Comparison of ENCODE assay signal across 11 cellular contexts in genomic region chr1:178644308-178645120, GRCh38.
DNase-seq lines count a peak whose midpoint lies in the region; ATAC-seq and TF ChIP-seq lines count a peak whose summit lies in the region.
"Had no signal": no experiment of that assay in that cellular context is flagged by ENCODE, and none has a peak within 500 bp of the region (broad histone marks: within the 10 kb centered on the region; RNA-seq: fewer than 3 reads in every experiment).

No MANE protein-coding gene starts in this region.

- DNase-seq in cardiac muscle cell (ENCODE audit: low read depth in 1 of 2, low spot score in 1 of 2), result peak; percentile 67 to 84
- no peak for DNase-seq in right atrium auricular region (ENCODE audit: low spot score)
- peak; percentile 55 for DNase-seq in SK-N-SH
- peak; percentile 30 for DNase-seq in hepatic stellate cell (ENCODE audit: low spot score)
- DNase-seq in stimulated activated CD4-positive, alpha-beta T cell treated with anti-CD3 and anti-CD28 coated beads, Interleukin-4, amount 100 ng/mL, for 24 hours, result no peak
- DNase-seq: activated T-cell treated with anti-CD3 and anti-CD28 coated beads for 4 hours; stimulated activated naive CD4-positive, alpha-beta T cell treated with Interleukin-2 at 50 U/mL for 16 hours had no signal

- H4K20me1 ChIP-seq in SK-N-SH (ENCODE audit: insufficient read depth), result no peaks in the 10 kb centered on the region

- no peak overlapping the region for H2AFZ ChIP-seq in SK-N-SH (ENCODE audit: low read depth)

- no peak for TF ChIP-seq RAD21 in SK-N-SH (IDR thresholded peaks at IDR 0.05; ENCODE audit: low read length)

- H3K9me2 ChIP-seq in SK-N-SH, result no peaks in the 10 kb centered on the region

- H3K9me3 ChIP-seq in cardiac muscle cell (ENCODE audit: low read depth) (no peaks in the 10 kb centered on the region), right atrium auricular region (no peaks in the 10 kb centered on the region), SK-N-SH (no peaks in the 10 kb centered on the region)

- H3K9ac ChIP-seq in SK-N-SH, result no peak overlapping the region

- no peak overlapping the region for H3K4me3 ChIP-seq in cardiac muscle cell
- H3K4me3 ChIP-seq in right atrium auricular region, result no peak overlapping the region
- H3K4me3 ChIP-seq in SK-N-SH (ENCODE audit: low read depth in 2 of 2, low read length in 1 of 2), result no peak overlapping the region
- H3K4me3 ChIP-seq: skin epidermis had no signal

- no peak for TF ChIP-seq CTCF in cardiac muscle cell (IDR thresholded peaks at IDR 0.05; ENCODE audit: low read depth, low read length)
- TF ChIP-seq CTCF in right atrium auricular region (IDR thresholded peaks at IDR 0.05), result no peak
- no peak for TF ChIP-seq CTCF in SK-N-SH (IDR thresholded peaks at IDR 0.05)

- no peak overlapping the region for H3K4me2 ChIP-seq in SK-N-SH

- H3K27me3 ChIP-seq in cardiac muscle cell (no peaks in the 10 kb centered on the region), right atrium auricular region (no peaks in the 10 kb centered on the region), SK-N-SH (ENCODE audit: insufficient read depth) (no peaks in the 10 kb centered on the region)

- H3K36me3 ChIP-seq in cardiac muscle cell (no peaks in the 10 kb centered on the region), right atrium auricular region (no peaks in the 10 kb centered on the region), SK-N-SH (replicated peaks in 1 of 2; ENCODE audit: control insufficient read depth in 1 of 2, insufficient read depth in 2 of 2, low read length in 1 of 2) (no peaks in the 10 kb centered on the region)

- POLR2A ChIA-PET in SK-N-SH (lab: Yijun Ruan, JAX), result no interaction called here

- 38% methylated on average over 4 of the region's 4 CpGs for WGBS in SK-N-SH (ENCODE audit: low lambda C conversion rate)

- no peaks in the 10 kb centered on the region for H3K79me2 ChIP-seq in SK-N-SH (ENCODE audit: insufficient read depth)

- ATAC-seq in GM18498 (IDR thresholded peaks at IDR 0.05; ENCODE audit: unreplicated experiment) (no peak), GM18861 (IDR thresholded peaks at IDR 0.05; ENCODE audit: unreplicated experiment) (no peak), HG02970 (IDR thresholded peaks at IDR 0.05; ENCODE audit: low FRiP score, unreplicated experiment) (no peak)

- peaks cover 5% of the 10 kb centered on the region for H3F3A ChIP-seq in SK-N-SH (replicated peaks; ENCODE audit: insufficient read depth)

- CTCF ChIA-PET in SK-N-SH (lab: Yijun Ruan, JAX), result no interaction called here

- H3K4me1 ChIP-seq in cardiac muscle cell (ENCODE audit: low read depth) (peaks cover 36% of the 10 kb centered on the region), right atrium auricular region (peaks cover 0 to 27% of the 10 kb centered on the region in 2 donors), SK-N-SH (ENCODE audit: control insufficient read depth in 1 of 2, insufficient read depth in 2 of 2, low read depth in 1 of 2, low read length in 1 of 2) (peaks cover 13 to 21% of the 10 kb centered on the region in 2 experiments; a peak in 3 of 4 replicates)

- TF ChIP-seq EP300 in SK-N-SH (IDR thresholded peaks at IDR 0.05; ENCODE audit: borderline replicate concordance in 1 of 2, low read depth in 1 of 2, low read length in 1 of 2), result 0 out of 4 replicates have a peak, but pooled peaks of 1 of the 2 experiments have one; percentile 43

- H3K27ac ChIP-seq in cardiac muscle cell, result peak overlapping the region; percentile 63
- H3K27ac ChIP-seq in right atrium auricular region, result peak overlapping the region in 1 of 2 donors; percentile 14
- H3K27ac ChIP-seq in SK-N-SH (ENCODE audit: low read depth in 2 of 2, low read length in 1 of 2), result no peak overlapping the region; a peak in 1 of 4 replicates

TF ChIP-seq in SK-N-SH, 30 proteins besides CTCF, POLR2A, EP300 and RAD21 (continues in another document):
- TF ChIP-seq GATA2 (CRISPR knock-in tag; IDR thresholded peaks at IDR 0.05), result peak; percentile 51; the same call in 1 of the 2 replicates
- TF ChIP-seq REST (IDR thresholded peaks at IDR 0.05; ENCODE audit: low read depth, low read length), result no peak
- TF ChIP-seq EZH2phosphoT487 (IDR thresholded peaks at IDR 0.05; ENCODE audit: borderline replicate concordance, low read depth), result no peak
- no peak for TF ChIP-seq SIN3A (IDR thresholded peaks at IDR 0.05; ENCODE audit: borderline replicate concordance, low read depth, low read length)
- TF ChIP-seq JUND (IDR thresholded peaks at IDR 0.05), result no peak
- no peak for TF ChIP-seq TAF1 (IDR thresholded peaks at IDR 0.05; ENCODE audit: borderline replicate concordance, low read depth, low read length)
- peak; percentile 68 for TF ChIP-seq NFIC (IDR thresholded peaks at IDR 0.05; ENCODE audit: borderline replicate concordance)
- TF ChIP-seq RFX5 (IDR thresholded peaks at IDR 0.05; ENCODE audit: low read length), result no peak
- peak; percentile 70; the same call in 1 of the 2 replicates for TF ChIP-seq TCF12 (IDR thresholded peaks at IDR 0.05)
- TF ChIP-seq, protein P1, sequence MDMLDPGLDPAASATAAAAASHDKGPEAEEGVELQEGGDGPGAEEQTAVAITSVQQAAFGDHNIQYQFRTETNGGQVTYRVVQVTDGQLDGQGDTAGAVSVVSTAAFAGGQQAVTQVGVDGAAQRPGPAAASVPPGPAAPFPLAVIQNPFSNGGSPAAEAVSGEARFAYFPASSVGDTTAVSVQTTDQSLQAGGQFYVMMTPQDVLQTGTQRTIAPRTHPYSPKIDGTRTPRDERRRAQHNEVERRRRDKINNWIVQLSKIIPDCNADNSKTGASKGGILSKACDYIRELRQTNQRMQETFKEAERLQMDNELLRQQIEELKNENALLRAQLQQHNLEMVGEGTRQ (IDR thresholded peaks at IDR 0.05; ENCODE audit: borderline replicate concordance, low read depth, low read length), result no peak
- no peak for TF ChIP-seq IRF3 (IDR thresholded peaks at IDR 0.05; ENCODE audit: low read depth, low read length)
- TF ChIP-seq ELF1 (IDR thresholded peaks at IDR 0.05), result no peak
- TF ChIP-seq, protein P2, sequence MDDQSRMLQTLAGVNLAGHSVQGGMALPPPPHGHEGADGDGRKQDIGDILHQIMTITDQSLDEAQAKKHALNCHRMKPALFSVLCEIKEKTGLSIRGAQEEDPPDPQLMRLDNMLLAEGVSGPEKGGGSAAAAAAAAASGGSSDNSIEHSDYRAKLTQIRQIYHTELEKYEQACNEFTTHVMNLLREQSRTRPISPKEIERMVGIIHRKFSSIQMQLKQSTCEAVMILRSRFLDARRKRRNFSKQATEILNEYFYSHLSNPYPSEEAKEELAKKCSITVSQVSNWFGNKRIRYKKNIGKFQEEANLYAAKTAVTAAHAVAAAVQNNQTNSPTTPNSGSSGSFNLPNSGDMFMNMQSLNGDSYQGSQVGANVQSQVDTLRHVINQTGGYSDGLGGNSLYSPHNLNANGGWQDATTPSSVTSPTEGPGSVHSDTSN (IDR thresholded peaks at IDR 0.05), result peak; percentile 61
- peak; percentile 89 for TF ChIP-seq MXI1 (IDR thresholded peaks at IDR 0.05; ENCODE audit: low read depth, low read length)
- no peak for TF ChIP-seq FOXJ3 (CRISPR knock-in tag; IDR thresholded peaks at IDR 0.05)
- no peak for TF ChIP-seq RXRA (IDR thresholded peaks at IDR 0.05; ENCODE audit: borderline replicate concordance, low read depth)
- TF ChIP-seq POLR2AphosphoS5 (IDR thresholded peaks at IDR 0.05; ENCODE audit: low read depth, low read length), result no peak
- no peak for TF ChIP-seq FOSL2 (IDR thresholded peaks at IDR 0.05; ENCODE audit: borderline replicate concordance, low read depth)
- TF ChIP-seq TEAD4 (IDR thresholded peaks at IDR 0.05; ENCODE audit: borderline replicate concordance, insufficient read depth), result no peak
- no peak; the same call in 1 of the 2 replicates for TF ChIP-seq MAX (IDR thresholded peaks at IDR 0.05; ENCODE audit: low read depth)

Comparison
In these comparisons a context has a peak if more than half of its experiments do, and no peak if none do; other contexts are left out.
1. DNase-seq: peak in cardiac muscle cell (2 of 2), SK-N-SH (single experiment) and hepatic stellate cell (single experiment); none in right atrium auricular region (single experiment) and stimulated activated CD4-positive, alpha-beta T cell treated with anti-CD3 and anti-CD28 coated beads, Interleukin-4, amount 100 ng/mL, for 24 hours (single experiment).